ENCODE assay signal across 7 cellular contexts in the genomic region with DNA sequence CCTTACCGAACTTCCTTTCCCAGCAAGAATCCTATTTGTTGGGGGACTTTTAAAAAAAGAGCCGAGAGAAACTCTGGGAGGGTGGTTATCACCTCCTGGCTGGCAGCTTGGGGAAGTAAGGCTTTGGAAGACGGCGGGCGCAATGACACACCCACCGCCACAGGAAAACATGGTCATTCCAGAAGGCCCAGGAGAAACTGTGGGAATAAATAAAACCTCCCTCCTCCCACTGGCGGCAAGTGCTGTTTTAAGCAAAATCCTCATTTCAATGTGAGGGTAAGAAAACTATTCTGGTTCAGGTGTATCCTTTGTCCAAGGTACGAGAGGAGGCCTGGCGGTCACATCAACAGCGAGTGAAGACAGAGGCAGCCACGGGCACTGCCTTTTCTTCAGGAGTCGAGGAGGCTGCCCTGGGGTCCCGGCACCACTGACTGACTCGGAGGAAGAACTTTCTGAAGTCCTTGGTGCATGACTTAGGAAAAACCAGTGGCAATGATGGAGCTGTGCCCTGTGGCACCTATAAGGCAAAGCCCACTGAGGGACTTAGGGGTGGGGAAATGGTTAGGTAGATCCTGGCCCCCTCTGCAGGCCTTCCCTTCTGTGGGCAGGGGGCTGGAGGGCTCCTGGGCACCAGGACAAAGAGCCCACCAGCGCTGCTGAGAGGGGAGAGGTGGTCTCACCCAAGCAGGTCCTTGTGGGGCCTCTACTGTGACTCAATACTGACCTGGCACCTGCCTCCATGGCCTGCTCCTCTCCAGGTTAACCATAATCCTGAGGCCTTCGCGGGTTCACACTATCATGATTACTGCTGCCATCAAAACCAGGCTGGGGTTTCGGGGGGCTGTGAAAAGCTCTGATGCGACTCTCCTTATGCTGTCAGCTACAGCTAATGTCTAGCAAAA. TPM values are rescaled to one million over a fixed set of nuclear protein-coding genes. Genes with fewer than 3 reads are reported as not detected.
DNase-seq lines count a peak whose midpoint lies in the region; ATAC-seq, FAIRE-seq and TF ChIP-seq lines count a peak whose summit lies in the region.

No MANE protein-coding gene starts in this region.

- no peak for FAIRE-seq in HepG2 (lab: Jason Lieb, UNC)

- H3K27ac Mint-ChIP-seq in activated naive CD8-positive, alpha-beta T cell treated with anti-CD3 and anti-CD28 coated beads for 36 hours = peak overlapping the region; percentile 90

- no peak for TF ChIP-seq CTCF in HepG2 (CRISPR knock-in tag; IDR thresholded peaks at IDR 0.05)

- H3K27me3 ChIP-seq in HepG2 (ENCODE audit: control insufficient read depth in 1 of 2, insufficient read depth in 2 of 2, low read length in 2 of 2) (no peaks in the 10 kb centered on the region), stomach smooth muscle (ENCODE audit: control insufficient read depth in 1 of 2, insufficient read depth in 2 of 2, low read length in 2 of 2) (no peaks in the 10 kb centered on the region)

- no TSS peak for BruUV-seq in HepG2 (replicated peaks; lab: Mats Ljungman, UMichigan)

- TF ChIP-seq RAD21 in HepG2 (CRISPR knock-in tag; IDR thresholded peaks at IDR 0.05) = no peak

- H3K36me3 Mint-ChIP-seq in activated naive CD8-positive, alpha-beta T cell treated with anti-CD3 and anti-CD28 coated beads for 36 hours = peaks cover 35% of the 10 kb centered on the region

- H3K27ac ChIP-seq in KOPT-K1 (ENCODE audit: low read depth, low read length, poor library complexity, severe bottlenecking) (peak overlapping the region; percentile 90), HepG2 (ENCODE audit: extremely low read length, insufficient read depth, low read length) (peak overlapping the region; percentile 91), stomach smooth muscle (ENCODE audit: low read length) (peak overlapping the region; percentile 77)

- no peaks in the 10 kb centered on the region for H3K9me3 Mint-ChIP-seq in activated naive CD8-positive, alpha-beta T cell treated with anti-CD3 and anti-CD28 coated beads for 36 hours

- H3K79me2 ChIP-seq in HepG2 (ENCODE audit: insufficient read depth, low read length) = no peaks in the 10 kb centered on the region

- CTCF ChIA-PET in HepG2 (lab: Yijun Ruan, JAX; ENCODE audit: low intra/inter-chr PET ratio, low total read pairs) = no interaction called here

- TF ChIP-seq POLR2A in HepG2 (IDR thresholded peaks at IDR 0.05; ENCODE audit: insufficient read depth in 1 of 2, low read depth in 2 of 2, low read length in 2 of 2) = no peak

- H3K36me3 ChIP-seq in KOPT-K1 (ENCODE audit: insufficient read depth, low read length) (peaks cover 30% of the 10 kb centered on the region), HepG2 (replicated peaks in 1 of 2; ENCODE audit: control insufficient read depth in 1 of 2, insufficient read depth in 2 of 2, low read length in 2 of 2) (peaks cover 9 to 24% of the 10 kb centered on the region in 2 experiments), stomach smooth muscle (ENCODE audit: control insufficient read depth in 2 of 2, insufficient read depth in 2 of 2, low read length in 2 of 2) (peaks cover 14 to 21% of the 10 kb centered on the region in 2 donors)

- H2AFZ ChIP-seq in HepG2 (ENCODE audit: low read length) = no peak overlapping the region

- H3K9me3 ChIP-seq in KOPT-K1 (ENCODE audit: insufficient read depth, low read length, poor library complexity, severe bottlenecking) (no peaks in the 10 kb centered on the region), HepG2 (ENCODE audit: low read length) (no peaks in the 10 kb centered on the region), stomach smooth muscle (ENCODE audit: control insufficient read depth in 2 of 2, low read length in 2 of 2) (no peaks in the 10 kb centered on the region)

- POLR2A ChIA-PET in HepG2 (lab: Yijun Ruan, JAX) = interaction anchor here (0.7 to 3.9 kb wide), 6 partner anchors 13 to 117 kb away, joined by 3 to 70 read pairs (median 4); a partner anchor contains a TSS

- no peak for TF ChIP-seq EP300 in HepG2 (IDR thresholded peaks at IDR 0.05; ENCODE audit: low read depth in 2 of 2, low read length in 2 of 2)
- TF ChIP-seq EP300 in HepG2 (CRISPR knock-in tag; IDR thresholded peaks at IDR 0.05; ENCODE audit: borderline replicate concordance) = no peak

- peaks cover 80% of the 10 kb centered on the region for H3K4me1 Mint-ChIP-seq in activated naive CD8-positive, alpha-beta T cell treated with anti-CD3 and anti-CD28 coated beads for 36 hours

- no peaks in the 10 kb centered on the region for H4K20me1 ChIP-seq in HepG2 (ENCODE audit: insufficient read depth, low read length)

- H3K4me3 ChIP-seq in HepG2 (replicated peaks in 1 of 3; ENCODE audit: insufficient read depth in 1 of 3, low read depth in 2 of 3, low read length in 3 of 3) (no peak overlapping the region), stomach smooth muscle (ENCODE audit: low read length in 2 of 2) (no peak overlapping the region)

- no peaks in the 10 kb centered on the region for H3K27me3 Mint-ChIP-seq in activated naive CD8-positive, alpha-beta T cell treated with anti-CD3 and anti-CD28 coated beads for 36 hours

- 99% methylated on average over 18 of the region's 19 CpGs for WGBS in HepG2 (ENCODE audit: low lambda C conversion rate)

- peak; percentile 66 for DNase-seq in activated naive CD8-positive, alpha-beta T cell treated with anti-CD3 and anti-CD28 coated beads for 36 hours
- DNase-seq in HepG2 (ENCODE audit: low spot score) (no peak), DMS53 treated with DMSO at 0.1 percent for 48 hours (lab: John Stamatoyannopoulos, UW; ENCODE audit: unreplicated experiment) (no peak), NCI-H446 (lab: John Stamatoyannopoulos, UW) (no peak)
- DNase-seq in central memory CD4-positive, alpha-beta T cell = no peak

- H3K4me3 Mint-ChIP-seq in activated naive CD8-positive, alpha-beta T cell treated with anti-CD3 and anti-CD28 coated beads for 36 hours = peak overlapping the region; percentile 35

- in situ Hi-C loops in HepG2 (cut with HindIII; ENCODE audit: extremely low pct_ligation_motif_present, low pct_unique_long_range_greater_than_20kb) = loop anchor here (10.0 to 25.0 kb wide), 2 partner anchors 246 to 369 kb away; a partner anchor contains a TSS

- H3K4me1 ChIP-seq in HepG2 (ENCODE audit: insufficient read depth, low read length) (peaks cover 85% of the 10 kb centered on the region), stomach smooth muscle (ENCODE audit: control insufficient read depth, insufficient read depth, low read length) (peaks cover 64% of the 10 kb centered on the region)

- no peak for ATAC-seq in HepG2

- no peak overlapping the region for H3K4me2 ChIP-seq in HepG2 (ENCODE audit: low read depth, low read length)

- intact Hi-C loops in HepG2 (cut with micrococcal nuclease; ENCODE audit: unreplicated experiment) = loop anchor here (2.0 kb wide), 1 partner anchor 61 kb away; a partner anchor contains a TSS

- no peak overlapping the region for H3K9ac ChIP-seq in HepG2 (ENCODE audit: insufficient read depth, low read depth, low read length)
- peak overlapping the region in 1 of 2 donors; percentile 21 for H3K9ac ChIP-seq in stomach smooth muscle (ENCODE audit: low read length in 2 of 2)

RNA-seq across cellular contexts. Expression of a gene that starts 21.4 kb away (rescaled TPM):
- total RNA-seq in activated naive CD8-positive, alpha-beta T cell treated with anti-CD3 and anti-CD28 coated beads for 36 hours = 10 to 100 TPM; 25.2 to 25.6 TPM
- total RNA-seq in HepG2 (2016; rRNA removed; fragmentation: Illumina TruSeq; extraction: Trizol) = 11.4 and 18.2 TPM in 2 replicates
- total RNA-seq in HepG2 (2016; cell fraction: cytosol; rRNA removed; fragmentation: Illumina TruSeq; extraction: Trizol; ENCODE audit: low read depth) = 3.9 and 5.0 TPM in 2 replicates
- 9.2 and 19.9 TPM in 2 replicates for total RNA-seq in HepG2 (2016; cell fraction: insoluble cytoplasmic fraction; rRNA removed; fragmentation: Illumina TruSeq; extraction: Trizol)
- 6.8 and 7.7 TPM in 2 replicates for total RNA-seq in HepG2 (2016; cell fraction: membrane; rRNA removed; fragmentation: Illumina TruSeq; extraction: Trizol)
- 18.8 and 22.8 TPM in 2 replicates for total RNA-seq in HepG2 (2016; cell fraction: nucleus; rRNA removed; fragmentation: Illumina TruSeq; extraction: Trizol)
- 10.8 and 13.6 TPM in 2 replicates for polyA plus RNA-seq in HepG2 (2011; rRNA removed)
- polyA plus RNA-seq in HepG2 (2011; cell fraction: cytosol; rRNA removed) = 8.7 and 9.8 TPM in 2 replicates
- 21.4 and 23.3 TPM in 2 replicates for polyA plus RNA-seq in HepG2 (2011; cell fraction: nucleus; rRNA removed)
- 11.6 and 13.7 TPM in 2 replicates for polyA plus RNA-seq in HepG2 (2012)
- 3.5 TPM in 2 replicates for polyA plus RNA-seq in HepG2 (2016; cell fraction: cytosol; fragmentation: Illumina TruSeq; extraction: Trizol; ENCODE audit: low read depth)
- polyA plus RNA-seq in HepG2 (2016; cell fraction: insoluble cytoplasmic fraction; fragmentation: Illumina TruSeq; extraction: Trizol; ENCODE audit: low read depth) = 9.6 and 12.1 TPM in 2 replicates
- 5.2 and 5.7 TPM in 2 replicates for polyA plus RNA-seq in HepG2 (2016; cell fraction: membrane; fragmentation: Illumina TruSeq; extraction: Trizol; ENCODE audit: low read depth)
- 30.8 and 32.2 TPM in 2 replicates for polyA plus RNA-seq in HepG2 (2016; cell fraction: nucleus; fragmentation: Illumina TruSeq; extraction: Trizol; ENCODE audit: insufficient read depth, low read depth)
- 15.9 and 24.1 TPM in 2 replicates for polyA minus RNA-seq in HepG2 (2011; rRNA and poly(A)+ RNA removed; ENCODE audit: low replicate concordance)
- 8.8 and 8.9 TPM in 2 replicates for polyA minus RNA-seq in HepG2 (2011; cell fraction: cytosol; rRNA and poly(A)+ RNA removed)
- 18.4 and 18.9 TPM in 2 replicates for polyA minus RNA-seq in HepG2 (2011; cell fraction: nucleus; rRNA and poly(A)+ RNA removed)

RNA-seq across cellular contexts. Expression of a gene that starts 59.6 kb away (rescaled TPM):
- total RNA-seq in activated naive CD8-positive, alpha-beta T cell treated with anti-CD3 and anti-CD28 coated beads for 36 hours = 100 to 1,000 TPM; 422 to 424 TPM
- 35.2 and 35.6 TPM in 2 replicates for total RNA-seq in HepG2 (2016; rRNA removed; fragmentation: Illumina TruSeq; extraction: Trizol)
- 17.3 and 17.4 TPM in 2 replicates for total RNA-seq in HepG2 (2016; cell fraction: cytosol; rRNA removed; fragmentation: Illumina TruSeq; extraction: Trizol; ENCODE audit: low read depth)
- total RNA-seq in HepG2 (2016; cell fraction: insoluble cytoplasmic fraction; rRNA removed; fragmentation: Illumina TruSeq; extraction: Trizol) = 35.9 and 37.2 TPM in 2 replicates
- 34.5 and 35.2 TPM in 2 replicates for total RNA-seq in HepG2 (2016; cell fraction: membrane; rRNA removed; fragmentation: Illumina TruSeq; extraction: Trizol)
- total RNA-seq in HepG2 (2016; cell fraction: nucleus; rRNA removed; fragmentation: Illumina TruSeq; extraction: Trizol) = 19.2 and 19.4 TPM in 2 replicates
- polyA plus RNA-seq in HepG2 (2011; rRNA removed) = 40.7 and 78.9 TPM in 2 replicates
- polyA plus RNA-seq in HepG2 (2011; cell fraction: cytosol; rRNA removed) = 47.3 and 59.3 TPM in 2 replicates
- polyA plus RNA-seq in HepG2 (2011; cell fraction: nucleus; rRNA removed) = 73.1 and 98.3 TPM in 2 replicates
- polyA plus RNA-seq in HepG2 (2012) = 82.2 and 137 TPM in 2 replicates
- 3.8 and 5.2 TPM in 2 replicates for polyA plus RNA-seq in HepG2 (2016; cell fraction: cytosol; fragmentation: Illumina TruSeq; extraction: Trizol; ENCODE audit: low read depth)
- 24.9 and 26.7 TPM in 2 replicates for polyA plus RNA-seq in HepG2 (2016; cell fraction: insoluble cytoplasmic fraction; fragmentation: Illumina TruSeq; extraction: Trizol; ENCODE audit: low read depth)
- 8.1 and 8.4 TPM in 2 replicates for polyA plus RNA-seq in HepG2 (2016; cell fraction: membrane; fragmentation: Illumina TruSeq; extraction: Trizol; ENCODE audit: low read depth)
- 27.3 and 28.4 TPM in 2 replicates for polyA plus RNA-seq in HepG2 (2016; cell fraction: nucleus; fragmentation: Illumina TruSeq; extraction: Trizol; ENCODE audit: insufficient read depth, low read depth)
- polyA minus RNA-seq in HepG2 (2011; rRNA and poly(A)+ RNA removed; ENCODE audit: low replicate concordance) = 150 and 161 TPM in 2 replicates
- polyA minus RNA-seq in HepG2 (2011; cell fraction: cytosol; rRNA and poly(A)+ RNA removed) = 74.7 and 77.2 TPM in 2 replicates
- polyA minus RNA-seq in HepG2 (2011; cell fraction: nucleus; rRNA and poly(A)+ RNA removed) = 51.2 and 56.2 TPM in 2 replicates

Comparison
In these comparisons a context has a peak if more than half of its experiments do, and no peak if none do; other contexts are left out.
1. RNA of a gene that starts 59.6 kb away (total RNA-seq): 422 to 424 TPM in activated naive CD8-positive, alpha-beta T cell treated with anti-CD3 and anti-CD28 coated beads for 36 hours; 17.3 to 37.2 TPM in HepG2; every median in the first group is over 10 times any median in the second.
2. Peak in every context shown above with its lines, with median percentiles within 50 percentile points of each other: H3K27ac ChIP-seq.